In genomic region chr3:88991496-88991895, GRCh38 we compare ENCODE assay signal across 16 cellular contexts.
"Had no signal": no experiment of that assay in that cellular context is flagged by ENCODE, and none has a peak within 500 bp of the region (broad histone marks: within the 10 kb centered on the region; RNA-seq: fewer than 3 reads in every experiment).

No MANE protein-coding gene starts in this region.

- H3K27me3 Mint-ChIP-seq: activated naive CD8-positive, alpha-beta T cell treated with anti-CD3 and anti-CD28 coated beads, Interleukin-2, amount 10 ng/mL, durations not matched to agents 7 days and 5 days; dendritic cell treated with granulocyte-macrophage colony-stimulating factor and Interleukin-4, amounts not matched to agents 40 ng/mL and 50 ng/mL, for 4 days; memory B cell; T-cell had no signal

- ATAC-seq: activated CD8-positive, alpha-beta T cell treated with anti-CD3 and anti-CD28 coated beads, Interleukin-2, amount 10 ng/mL, durations not matched to agents 7 days and 5 days; right lobe of liver; T-cell had no signal

- H3K4me1 ChIP-seq: ascending aorta, prostate gland, right lobe of liver had no signal

- H3K9me3 Mint-ChIP-seq: nephron had no signal

- DNase-seq: activated CD4-positive, alpha-beta T cell treated with anti-CD3 and anti-CD28 coated beads for 4 hours; activated CD8-positive, alpha-beta memory T cell treated with anti-CD3 and anti-CD28 coated beads, Interleukin-2, amount 50 U/mL, for 48 hours; activated CD8-positive, alpha-beta T cell treated with anti-CD3 and anti-CD28 coated beads, Interleukin-2, amount 10 ng/mL, durations not matched to agents 7 days and 5 days; activated naive CD8-positive, alpha-beta T cell treated with anti-CD3 and anti-CD28 coated beads, Interleukin-2, amount 10 ng/mL, durations not matched to agents 7 days and 5 days; right lobe of liver; stimulated activated CD4-positive, alpha-beta T cell treated with anti-CD3 and anti-CD28 coated beads, Interleukin-12 subunit alpha, Interleukin-12 subunit beta, amount 100 ng/mL, for 4 hours; stimulated activated naive CD4-positive, alpha-beta T cell treated with Interleukin-2 at 50 U/mL for 16 hours; T-cell; T1000; trophoblast cell; WERI-Rb-1 had no signal

- H3K4me3 ChIP-seq: ascending aorta, prostate gland, right lobe of liver had no signal

- H3K27me3 ChIP-seq: ascending aorta, right lobe of liver had no signal

- H3K27ac Mint-ChIP-seq: activated CD8-positive, alpha-beta T cell treated with anti-CD3 and anti-CD28 coated beads, Interleukin-2, amount 10 ng/mL, durations not matched to agents 7 days and 5 days; activated naive CD8-positive, alpha-beta T cell treated with anti-CD3 and anti-CD28 coated beads, Interleukin-2, amount 10 ng/mL, durations not matched to agents 7 days and 5 days; dendritic cell treated with granulocyte-macrophage colony-stimulating factor and Interleukin-4, amounts not matched to agents 40 ng/mL and 50 ng/mL, for 4 days; memory B cell; nephron; T-cell had no signal

- H3K4me3 Mint-ChIP-seq: activated CD8-positive, alpha-beta T cell treated with anti-CD3 and anti-CD28 coated beads, Interleukin-2, amount 10 ng/mL, durations not matched to agents 7 days and 5 days; activated naive CD8-positive, alpha-beta T cell treated with anti-CD3 and anti-CD28 coated beads, Interleukin-2, amount 10 ng/mL, durations not matched to agents 7 days and 5 days; dendritic cell treated with granulocyte-macrophage colony-stimulating factor and Interleukin-4, amounts not matched to agents 40 ng/mL and 50 ng/mL, for 4 days; memory B cell; nephron; T-cell had no signal

- H3K4me1 Mint-ChIP-seq: activated naive CD8-positive, alpha-beta T cell treated with anti-CD3 and anti-CD28 coated beads, Interleukin-2, amount 10 ng/mL, durations not matched to agents 7 days and 5 days; memory B cell; nephron; T-cell had no signal

- H3K27ac ChIP-seq: ascending aorta, prostate gland, right lobe of liver, WERI-Rb-1 had no signal

- H3K36me3 ChIP-seq: ascending aorta, prostate gland, right lobe of liver, WERI-Rb-1 had no signal

- H3K9me3 ChIP-seq: ascending aorta, prostate gland, right lobe of liver had no signal

- H3K36me3 Mint-ChIP-seq: activated naive CD8-positive, alpha-beta T cell treated with anti-CD3 and anti-CD28 coated beads, Interleukin-2, amount 10 ng/mL, durations not matched to agents 7 days and 5 days; memory B cell; T-cell had no signal
